Comparison of ENCODE assay signal across 18 cellular contexts in the genomic region with DNA sequence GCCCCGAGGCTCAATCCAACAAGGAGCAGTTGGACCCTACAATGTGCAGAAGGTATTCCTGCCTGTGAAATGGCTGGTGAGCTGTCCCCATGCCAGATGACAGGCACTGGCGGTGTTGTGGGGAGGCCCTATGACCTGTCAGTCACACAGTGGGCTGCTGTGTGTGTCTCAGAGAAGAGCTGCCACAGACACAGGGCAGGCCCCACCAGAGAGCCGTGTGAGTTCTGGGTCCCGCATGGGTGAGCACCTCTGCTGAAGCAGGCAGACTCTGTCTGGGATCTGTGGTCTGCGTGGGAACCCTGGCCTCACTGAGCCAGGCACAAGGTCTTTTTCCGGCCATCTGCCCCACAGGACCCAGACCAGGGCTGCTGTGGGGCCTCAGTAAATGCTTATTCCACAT. TPM values are rescaled to one million over a fixed set of nuclear protein-coding genes. Genes with fewer than 3 reads are reported as not detected.
A peak's percentile ranks its signal among the peaks of the same experiment; 100 is the strongest.
DNase-seq lines count a peak whose midpoint lies in the region; ATAC-seq, FAIRE-seq and TF ChIP-seq lines count a peak whose summit lies in the region.
"Had no signal": no experiment of that assay in that cellular context is flagged by ENCODE, and none has a peak within 500 bp of the region (broad histone marks: within the 10 kb centered on the region; RNA-seq: fewer than 3 reads in every experiment).

No MANE protein-coding gene starts in this region.

- H3K9me3 Mint-ChIP-seq in CD14-positive monocyte = no peaks in the 10 kb centered on the region
- peaks cover 0 to 2% (median 0%) of the 10 kb centered on the region in 6 donors for H3K9me3 Mint-ChIP-seq in immature natural killer cell
- H3K9me3 Mint-ChIP-seq: CD8-positive, alpha-beta T cell had no signal

- no peak overlapping the region for H3K9ac ChIP-seq in kidney (ENCODE audit: low read length in 2 of 2)
- H3K9ac ChIP-seq: BLaER1, GM23248 had no signal

- H3K36me3 ChIP-seq in RWPE2 (ENCODE audit: low read depth) = no peaks in the 10 kb centered on the region
- no peaks in the 10 kb centered on the region for H3K36me3 ChIP-seq in kidney (ENCODE audit: control insufficient read depth in 1 of 2, insufficient read depth in 2 of 2, low read length in 2 of 2)
- H3K36me3 ChIP-seq in spleen = no peaks in the 10 kb centered on the region
- no peaks in the 10 kb centered on the region for H3K36me3 ChIP-seq in esophagus squamous epithelium
- H3K36me3 ChIP-seq: BLaER1, HAP-1 had no signal

- no peak for FAIRE-seq in kidney (lab: Jason Lieb, UNC)
- FAIRE-seq: GM12891 had no signal

- H3K36me3 Mint-ChIP-seq in CD14-positive monocyte (no peaks in the 10 kb centered on the region), immature natural killer cell (no peaks in the 10 kb centered on the region)
- H3K36me3 Mint-ChIP-seq: CD8-positive, alpha-beta T cell had no signal

- H3K27me3 Mint-ChIP-seq in CD14-positive monocyte (ENCODE audit: low read depth in 3 of 3) (peaks cover 10 to 21% (median 19%) of the 10 kb centered on the region in 3 donors), immature natural killer cell (ENCODE audit: low read depth in 3 of 3) (peaks cover 2 to 5% (median 2%) of the 10 kb centered on the region in 3 donors)

- H3K27ac Mint-ChIP-seq in CD14-positive monocyte (no peak overlapping the region), immature natural killer cell (no peak overlapping the region)
- H3K27ac Mint-ChIP-seq: CD8-positive, alpha-beta T cell had no signal

- TF ChIP-seq POLR2A in spleen (IDR thresholded peaks at IDR 0.05) (no peak), esophagus squamous epithelium (IDR thresholded peaks at IDR 0.05) (no peak)

- H3K4me3 Mint-ChIP-seq in CD14-positive monocyte (no peak overlapping the region), immature natural killer cell (no peak overlapping the region)
- H3K4me3 Mint-ChIP-seq: CD8-positive, alpha-beta T cell had no signal

- H3K9me3 ChIP-seq in RWPE2 (ENCODE audit: severe bottlenecking) (no peaks in the 10 kb centered on the region), kidney (ENCODE audit: control insufficient read depth in 1 of 2, low read length in 2 of 2) (no peaks in the 10 kb centered on the region), spleen (no peaks in the 10 kb centered on the region), esophagus squamous epithelium (no peaks in the 10 kb centered on the region)
- H3K9me3 ChIP-seq: BLaER1, HAP-1 had no signal

- no peaks in the 10 kb centered on the region for H3K4me1 ChIP-seq in RWPE2 (ENCODE audit: insufficient read depth, poor library complexity, severe bottlenecking)
- no peaks in the 10 kb centered on the region for H3K4me1 ChIP-seq in kidney (ENCODE audit: control insufficient read depth in 1 of 2, insufficient read depth in 1 of 2, low read depth in 1 of 2, low read length in 2 of 2)
- no peaks in the 10 kb centered on the region for H3K4me1 ChIP-seq in spleen
- H3K4me1 ChIP-seq in esophagus squamous epithelium = peaks cover 24 to 54% (median 31%) of the 10 kb centered on the region in 3 donors
- H3K4me1 ChIP-seq: BLaER1 had no signal

- H3K27me3 ChIP-seq in RWPE2 (ENCODE audit: insufficient read depth, poor library complexity, severe bottlenecking) (no peaks in the 10 kb centered on the region), spleen (replicated peaks in 1 of 7) (peaks cover 0 to 35% (median 0%) of the 10 kb centered on the region in 7 donors), esophagus squamous epithelium (no peaks in the 10 kb centered on the region)
- H3K27me3 ChIP-seq: BLaER1 had no signal

- intact Hi-C loops in CD14-positive monocyte (cut with micrococcal nuclease) (no loop called here), kidney (cut with DNase I) (loop anchor here (5.0 kb wide), 1 partner anchor 91 kb away; no protein-coding TSS in a partner anchor), spleen (cut with DNase I; ENCODE audit: low total_unique reads) (no loop called here), esophagus squamous epithelium (cut with DNase I) (no loop called here)

- TF ChIP-seq CTCF in CD14-positive monocyte (IDR thresholded peaks at IDR 0.05) = no peak
- no peak for TF ChIP-seq CTCF in RWPE2 (IDR thresholded peaks at IDR 0.05; ENCODE audit: poor library complexity, severe bottlenecking)
- no peak for TF ChIP-seq CTCF in kidney (IDR thresholded peaks at IDR 0.05; ENCODE audit: borderline replicate concordance, extremely low read depth, insufficient read depth)
- TF ChIP-seq CTCF in spleen (IDR thresholded peaks at IDR 0.05 in 8 of 11, conservative IDR thresholded peaks at IDR 0.05 in 3 of 11) = no peak
- TF ChIP-seq CTCF in esophagus squamous epithelium (IDR thresholded peaks at IDR 0.05) = no peak

- H3K27ac ChIP-seq in RWPE2 (ENCODE audit: poor library complexity, severe bottlenecking) (no peak overlapping the region), kidney (ENCODE audit: low read depth in 2 of 2, low read length in 2 of 2) (no peak overlapping the region), spleen (no peak overlapping the region), esophagus squamous epithelium (peak overlapping the region in 2 of 4 donors; percentile 87 to 92)
- H3K27ac ChIP-seq: BLaER1, GM23248, HL-60 had no signal

- WGBS in spleen, 5 donors = 67 to 94% (median 87%) methylated on average over 3 to 6 of the region's 6 CpGs
- 80 to 95% methylated on average over 2 to 3 of the region's 6 CpGs for WGBS in esophagus squamous epithelium, 2 donors

- no peaks in the 10 kb centered on the region for H3K4me1 Mint-ChIP-seq in CD14-positive monocyte
- H3K4me1 Mint-ChIP-seq in immature natural killer cell = no peaks in the 10 kb centered on the region

- ATAC-seq in RWPE2 (ENCODE audit: low read depth) = no peak
- ATAC-seq: CD8-positive, alpha-beta T cell had no signal

- peak; percentile 11 for DNase-seq in CD14-positive monocyte (ENCODE audit: low spot score)
- DNase-seq in RWPE2 (ENCODE audit: low spot score) = peak; percentile 53
- peak; percentile 58 for DNase-seq in kidney
- peak; percentile 62 for DNase-seq in spleen
- DNase-seq in esophagus squamous epithelium (lab: John Stamatoyannopoulos, UW) = no peak
- no peak for DNase-seq in immature natural killer cell
- DNase-seq in NCI-H187 treated with DMSO at 0.1 percent for 48 hours (lab: John Stamatoyannopoulos, UW) = no peak
- no peak for DNase-seq in SHP77 (lab: John Stamatoyannopoulos, UW)
- DNase-seq: 8988T; Calu3; CD8-positive, alpha-beta T cell; DMS79 treated with DMSO at 0.1 percent for 48 hours; GF-D8; GM23248 had no signal

- H3K4me3 ChIP-seq in RWPE2 (ENCODE audit: severe bottlenecking) = no peak overlapping the region
- no peak overlapping the region for H3K4me3 ChIP-seq in kidney (ENCODE audit: low read length in 2 of 2)
- no peak overlapping the region for H3K4me3 ChIP-seq in spleen
- H3K4me3 ChIP-seq in esophagus squamous epithelium = no peak overlapping the region
- H3K4me3 ChIP-seq: BLaER1, GM23248, HAP-1 had no signal

RNA-seq across cellular contexts. Expression of a gene that starts 37.3 kb away (rescaled TPM):
- polyA plus RNA-seq in CD14-positive monocyte (not detected), kidney (ENCODE audit: insufficient read depth, low read depth, low replicate concordance) (not detected), spleen (under 1 TPM; 0.04 to 0.38 (median 0.09) TPM), immature natural killer cell (not detected)
- total RNA-seq in kidney (not detected), spleen (under 1 TPM in 1 of 7 donors, not detected in 6; 0.98 TPM), esophagus squamous epithelium (1,000 to 10,000 TPM in 1 of 4 donors, 100 to 1,000 TPM in 3; 571 to 1,232 (median 680) TPM)
- total RNA-seq: CD8-positive, alpha-beta T cell; GM23248 had no signal
- polyA plus RNA-seq: GM23248 had no signal

Comparison
In these comparisons a context has a peak if more than half of its experiments do, and no peak if none do; other contexts are left out.
1. DNase-seq: peak in CD14-positive monocyte (single experiment), RWPE2 (single experiment), kidney (single experiment) and spleen (single experiment); none in esophagus squamous epithelium (single experiment), immature natural killer cell (0 of 3), NCI-H187 treated with DMSO at 0.1 percent for 48 hours (single experiment) and SHP77 (0 of 2).